Comparison of ENCODE assay signal across 11 cellular contexts in genomic region chr12:62834971-62835547, GRCh38.
A peak's percentile ranks its signal among the peaks of the same experiment; 100 is the strongest.
DNase-seq lines count a peak whose midpoint lies in the region; ATAC-seq and TF ChIP-seq lines count a peak whose summit lies in the region.
"Had no signal": no experiment of that assay in that cellular context is flagged by ENCODE, and none has a peak within 500 bp of the region (broad histone marks: within the 10 kb centered on the region; RNA-seq: fewer than 3 reads in every experiment).

No MANE protein-coding gene starts in this region.

- DNase-seq in ELR (ENCODE audit: low read depth): peak; percentile 62
- DNase-seq in kidney glomerular epithelial cell (lab: John Stamatoyannopoulos, UW): peak; percentile 99
- no peak for DNase-seq in NOMO-1 (lab: John Stamatoyannopoulos, UW; ENCODE audit: unreplicated experiment in 2 of 2)
- DNase-seq in NCI-H2029 treated with DMSO at 0.1 percent for 48 hours (lab: John Stamatoyannopoulos, UW): no peak
- DNase-seq in HUDEP-2 (lab: John Stamatoyannopoulos, UW; ENCODE audit: unreplicated experiment in 76 of 76): no peak
- DNase-seq: activated CD8-positive, alpha-beta memory T cell treated with anti-CD3 and anti-CD28 coated beads for 24 hours; CD4-positive, alpha-beta T cell; stimulated activated CD4-positive, alpha-beta T cell treated with anti-CD3 and anti-CD28 coated beads, Interleukin-4, amount 100 ng/mL, for 24 hours had no signal

- no peak for TF ChIP-seq CTCF in WI38 (IDR thresholded peaks at IDR 0.05; ENCODE audit: low read depth, low read length)

- peak overlapping the region; percentile 17; the same call in 1 of the 2 replicates for H3K4me3 ChIP-seq in WI38 (ENCODE audit: low read depth, low read length)

- ATAC-seq in HG02759 (IDR thresholded peaks at IDR 0.05; ENCODE audit: unreplicated experiment): peak; percentile 79
- ATAC-seq in HG02840 (IDR thresholded peaks at IDR 0.05; ENCODE audit: low FRiP score, unreplicated experiment): no peak

Comparison
In these comparisons a context has a peak if more than half of its experiments do, and no peak if none do; other contexts are left out.
1. DNase-seq: peak in ELR (single experiment) and kidney glomerular epithelial cell (single experiment); none in NOMO-1 (0 of 2), NCI-H2029 treated with DMSO at 0.1 percent for 48 hours (single experiment) and HUDEP-2 (0 of 76).